24 cellular contexts compared by ENCODE assay signal in genomic region chr10:121415017-121415416, GRCh38.
"Had no signal": no experiment of that assay in that cellular context is flagged by ENCODE, and none has a peak within 500 bp of the region (broad histone marks: within the 10 kb centered on the region; RNA-seq: fewer than 3 reads in every experiment).

No MANE protein-coding gene starts in this region.

- H3K27ac Mint-ChIP-seq: naive thymus-derived CD4-positive, alpha-beta T cell; stimulated activated naive B cell treated with anti-CD40 and anti-IgM and Interleukin-4, amounts not matched to agents 10 μg/mL and 1 μg/mL and 100 μg/mL, for 72 hours; stimulated activated naive CD8-positive, alpha-beta T cell treated with anti-CD3 and anti-CD28 coated beads, Interleukin-15, Interleukin-2, amounts not matched to agents 100 ng/mL and 50 ng/mL, for 24 hours had no signal

- H3K4me1 Mint-ChIP-seq: naive thymus-derived CD4-positive, alpha-beta T cell; stimulated activated naive B cell treated with anti-CD40 and anti-IgM and Interleukin-4, amounts not matched to agents 10 μg/mL and 1 μg/mL and 100 μg/mL, for 72 hours had no signal

- H3K9me3 Mint-ChIP-seq: nephron had no signal

- H3K27ac ChIP-seq: dorsolateral prefrontal cortex, epithelial cell of prostate, gastrocnemius medialis, heart left ventricle, lower lobe of right lung, neural progenitor cell, parathyroid adenoma, prostate gland, thoracic aorta, transverse colon, vagina had no signal

- H3K9me3 ChIP-seq: gastrocnemius medialis, lower lobe of right lung, prostate gland, sigmoid colon, thoracic aorta, transverse colon, vagina had no signal

- H3K27me3 ChIP-seq: dorsolateral prefrontal cortex, gastrocnemius medialis, neural progenitor cell, sigmoid colon, transverse colon, vagina had no signal

- H3K4me3 ChIP-seq: dorsolateral prefrontal cortex, gastrocnemius medialis, heart left ventricle, lower lobe of right lung, neural progenitor cell, prostate gland, sigmoid colon, thoracic aorta, transverse colon, vagina had no signal

- H3K27me3 Mint-ChIP-seq: stimulated activated naive B cell treated with anti-CD40 and anti-IgM and Interleukin-4, amounts not matched to agents 10 μg/mL and 1 μg/mL and 100 μg/mL, for 72 hours; stimulated activated naive CD8-positive, alpha-beta T cell treated with anti-CD3 and anti-CD28 coated beads, Interleukin-15, Interleukin-2, amounts not matched to agents 100 ng/mL and 50 ng/mL, for 24 hours had no signal

- H3K36me3 ChIP-seq: gastrocnemius medialis, heart left ventricle, lower lobe of right lung, neural progenitor cell, prostate gland, sigmoid colon, thoracic aorta, transverse colon, vagina had no signal

- DNase-seq: dorsolateral prefrontal cortex; effector CD4-positive, alpha-beta T cell; foreskin fibroblast; gastrocnemius medialis; heart left ventricle; hippocampal formation; left cardiac atrium; left ventricle myocardium superior; lower lobe of right lung; naive thymus-derived CD4-positive, alpha-beta T cell; right cardiac atrium; sigmoid colon; stimulated activated CD4-positive, alpha-beta T cell treated with anti-CD3 and anti-CD28 coated beads, Interleukin-4, amount 100 ng/mL, for 4 hours; stimulated activated naive B cell treated with anti-CD40 and anti-IgM and Interleukin-4, amounts not matched to agents 10 μg/mL and 1 μg/mL and 100 μg/mL, for 72 hours; transverse colon had no signal

- H2AFZ ChIP-seq: neural progenitor cell, parathyroid adenoma had no signal

- H3K36me3 Mint-ChIP-seq: naive thymus-derived CD4-positive, alpha-beta T cell; neural progenitor cell; stimulated activated naive B cell treated with anti-CD40 and anti-IgM and Interleukin-4, amounts not matched to agents 10 μg/mL and 1 μg/mL and 100 μg/mL, for 72 hours had no signal

- H3K79me2 ChIP-seq: parathyroid adenoma had no signal

- H3K4me1 ChIP-seq: gastrocnemius medialis, lower lobe of right lung, neural progenitor cell, prostate gland, vagina had no signal

- ATAC-seq: esophagus mucosa; gastrocnemius medialis; heart left ventricle; left cardiac atrium; left ventricle myocardium superior; lower lobe of right lung; naive thymus-derived CD4-positive, alpha-beta T cell; right cardiac atrium; stimulated activated naive B cell treated with anti-CD40 and anti-IgM and Interleukin-4, amounts not matched to agents 10 μg/mL and 1 μg/mL and 100 μg/mL, for 72 hours had no signal

- H3K4me2 ChIP-seq: neural progenitor cell had no signal

- H3K4me3 Mint-ChIP-seq: naive thymus-derived CD4-positive, alpha-beta T cell; nephron; neural progenitor cell; stimulated activated naive B cell treated with anti-CD40 and anti-IgM and Interleukin-4, amounts not matched to agents 10 μg/mL and 1 μg/mL and 100 μg/mL, for 72 hours; stimulated activated naive CD8-positive, alpha-beta T cell treated with anti-CD3 and anti-CD28 coated beads, Interleukin-15, Interleukin-2, amounts not matched to agents 100 ng/mL and 50 ng/mL, for 24 hours had no signal
